In the genomic region with DNA sequence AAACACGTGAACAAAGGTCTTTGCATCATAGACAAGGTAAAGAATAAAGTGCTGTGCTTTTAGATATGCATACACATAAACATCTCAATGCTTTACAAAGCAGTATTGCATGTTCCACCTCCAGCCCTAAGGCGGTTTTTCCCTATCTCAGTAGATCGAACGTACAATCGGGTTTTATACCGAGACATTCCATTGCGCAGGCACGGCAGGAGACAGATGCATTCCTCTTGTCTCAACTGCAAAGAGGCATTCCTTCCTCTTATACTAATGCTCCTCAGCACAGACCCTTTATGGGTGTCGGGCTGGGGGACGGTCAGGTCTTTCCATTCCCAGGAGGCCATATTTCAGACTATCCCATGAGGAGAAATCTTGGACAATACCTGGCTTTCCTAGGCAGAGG, we compare ENCODE assay signal across 7 cellular contexts.
DNase-seq lines count a peak whose midpoint lies in the region; TF ChIP-seq lines count a peak whose summit lies in the region.
"Not testable (repeated sequence)": the region's sequence is repeated elsewhere in the genome, so short reads cannot be mapped to it uniquely, and the experiment has no call there.

No MANE protein-coding gene starts in this region.

- H3K36me3 Mint-ChIP-seq in H9 (ENCODE audit: insufficient read depth in 1 of 3, low read depth in 3 of 3) = not testable (repeated sequence)
- H3K36me3 Mint-ChIP-seq in endodermal cell (ENCODE audit: low read depth) (peaks cover 16% of the 10 kb centered on the region), nephron progenitor cell (ENCODE audit: low read depth) (peaks cover 61% of the 10 kb centered on the region), type B pancreatic cell (peaks cover 11% of the 10 kb centered on the region)

- not testable (repeated sequence) for H3K27ac ChIP-seq in H9 (ENCODE audit: insufficient read length, low read depth, low read length); endodermal cell (ENCODE audit: low read depth, low read length)
- H3K27ac ChIP-seq in mesenchymal stem cell (ENCODE audit: low read length, poor library complexity, severe bottlenecking) (peak overlapping the region; percentile 40), neuronal stem cell (replicated peaks; ENCODE audit: low read length) (peak overlapping the region; percentile 23)

- H3K36me3 ChIP-seq in endodermal cell (ENCODE audit: control insufficient read depth, insufficient read depth, low read length) (peaks cover 15% of the 10 kb centered on the region), mesenchymal stem cell (ENCODE audit: control insufficient read depth in 1 of 2, insufficient read depth in 2 of 2, low read depth in 1 of 2, low read length in 2 of 2) (peaks cover 40 to 50% of the 10 kb centered on the region in 2 experiments), neuronal stem cell (replicated peaks in 1 of 2; ENCODE audit: control insufficient read depth in 2 of 2, insufficient read depth in 2 of 2, low read length in 2 of 2) (peaks cover 10 to 50% of the 10 kb centered on the region in 2 donors)

- no CpG with 5 or more reads among the region's 10 CpGs for WGBS in H9 (ENCODE audit: extremely low coverage, insufficient read length, low lambda C conversion rate)
- WGBS in endodermal cell (ENCODE audit: insufficient coverage in 1 of 2, insufficient read length in 1 of 2), 2 experiments = 93 to 97% methylated on average over 8 to 9 of the region's 10 CpGs
- WGBS in mesenchymal stem cell = 97% methylated on average over 9 of the region's 10 CpGs
- WGBS in neuronal stem cell (ENCODE audit: extremely low coverage in 2 of 2, insufficient read length in 2 of 2, insufficient replicate concordance in 1 of 2), 2 donors = no CpG with 5 or more reads among the region's 10 CpGs

- not testable (repeated sequence) for H3K18ac ChIP-seq in H9 (ENCODE audit: insufficient read length, low read depth, low read length); mesenchymal stem cell (ENCODE audit: low read depth in 1 of 2, low read length in 2 of 2); neuronal stem cell (ENCODE audit: low read length)

- H2BK20ac ChIP-seq in H9 (ENCODE audit: low read depth, low read length, poor library complexity, severe bottlenecking) = not testable (repeated sequence)

- not testable (repeated sequence) for H4K20me1 ChIP-seq in H9 (ENCODE audit: control insufficient read depth, insufficient read depth, insufficient read length)

- H3T11ph ChIP-seq in H9 (ENCODE audit: low read length) = not testable (repeated sequence)

- not testable (repeated sequence) for H3K23ac ChIP-seq in H9 (ENCODE audit: insufficient read length, low read depth, low read length); mesenchymal stem cell (ENCODE audit: low read length in 2 of 2); neuronal stem cell (ENCODE audit: low read depth, low read length, poor library complexity)

- not testable (repeated sequence) for DNase-seq in H9; endodermal cell; mesenchymal stem cell; nephron progenitor cell; neuronal stem cell (ENCODE audit: low spot score); type B pancreatic cell (ENCODE audit: extremely low spot score, unreplicated experiment)
- DNase-seq in NCI-H82 (lab: John Stamatoyannopoulos, UW) = peak; percentile 45

- not testable (repeated sequence) for H3K23me2 ChIP-seq in H9 (ENCODE audit: insufficient read length, low read depth, low read length, poor library complexity, severe bottlenecking)

- not testable (repeated sequence) for H3K27me3 ChIP-seq in H9 (ENCODE audit: insufficient read depth, low read length); endodermal cell (ENCODE audit: control insufficient read depth, insufficient read depth, low read length, poor library complexity, severe bottlenecking); mesenchymal stem cell (ENCODE audit: control insufficient read depth in 1 of 2, insufficient read depth in 1 of 2, low read length in 2 of 2); neuronal stem cell (ENCODE audit: control insufficient read depth in 3 of 3, insufficient read depth in 3 of 3, low read depth in 1 of 3, low read length in 3 of 3)

- not testable (repeated sequence) for H3K4ac ChIP-seq in H9 (ENCODE audit: low read depth, low read length); mesenchymal stem cell (ENCODE audit: low read depth in 1 of 2, low read length in 2 of 2); neuronal stem cell (ENCODE audit: low read length)

- not testable (repeated sequence) for H3K4me1 ChIP-seq in H9 (ENCODE audit: insufficient read depth, low read length); endodermal cell (ENCODE audit: control insufficient read depth, insufficient read depth, low read length); mesenchymal stem cell (ENCODE audit: control insufficient read depth, insufficient read depth, low read depth, low read length); neuronal stem cell (ENCODE audit: control insufficient read depth in 2 of 2, insufficient read depth in 1 of 2, low read depth in 1 of 2, low read length in 2 of 2)

- not testable (repeated sequence) for H3K79me2 ChIP-seq in H9 (ENCODE audit: insufficient read depth, low read length)

- not testable (repeated sequence) for H2BK120ac ChIP-seq in H9 (ENCODE audit: low read depth, low read length, poor library complexity, severe bottlenecking); mesenchymal stem cell (ENCODE audit: low read depth, low read length); neuronal stem cell (ENCODE audit: low read depth, low read length)

- H2BK12ac ChIP-seq in H9 (ENCODE audit: insufficient read length, low read depth, low read length); mesenchymal stem cell (ENCODE audit: low read length in 2 of 2); neuronal stem cell (ENCODE audit: low read length): not testable (repeated sequence)

- not testable (repeated sequence) for H3K4me3 ChIP-seq in endodermal cell (ENCODE audit: low read length); mesenchymal stem cell (ENCODE audit: insufficient read depth in 1 of 2, low read depth in 1 of 2, low read length in 2 of 2); neuronal stem cell (ENCODE audit: low read length in 2 of 2)

- H3K27ac Mint-ChIP-seq in H9 (peak overlapping the region in 2 of 3 experiments; percentile 49 to 85; a peak in 4 of 7 replicates), endodermal cell (peak overlapping the region; percentile 36), nephron progenitor cell (peak overlapping the region; percentile 54), type B pancreatic cell (peak overlapping the region; percentile 15)

- not testable (repeated sequence) for H3K79me1 ChIP-seq in H9 (ENCODE audit: insufficient read depth, low read depth, low read length, poor library complexity, severe bottlenecking); neuronal stem cell (ENCODE audit: low read depth, low read length)
- H3K79me1 ChIP-seq in mesenchymal stem cell (replicated peaks; ENCODE audit: low read length, poor library complexity, severe bottlenecking) = peaks cover 13% of the 10 kb centered on the region

- not testable (repeated sequence) for H4K91ac ChIP-seq in H9 (ENCODE audit: insufficient read length, low read depth, low read length); mesenchymal stem cell (ENCODE audit: low read length); neuronal stem cell (ENCODE audit: low read depth, low read length, poor library complexity)

- H3K9ac ChIP-seq in H9 (ENCODE audit: extremely low read depth, insufficient read length, low read length); endodermal cell (ENCODE audit: extremely low read depth, low read length, poor library complexity, severe bottlenecking); mesenchymal stem cell (ENCODE audit: low read length); neuronal stem cell (ENCODE audit: low read depth, low read length, poor library complexity): not testable (repeated sequence)

- not testable (repeated sequence) for H2AFZ ChIP-seq in H9 (ENCODE audit: low read length); mesenchymal stem cell (ENCODE audit: low read depth, low read length); neuronal stem cell (ENCODE audit: low read length)

- TF ChIP-seq CTCF in H9 (conservative IDR thresholded peaks at IDR 0.05); endodermal cell (conservative IDR thresholded peaks at IDR 0.05); nephron progenitor cell (IDR thresholded peaks at IDR 0.05); type B pancreatic cell (conservative IDR thresholded peaks at IDR 0.05): not testable (repeated sequence)

- H3K4me3 Mint-ChIP-seq in H9, endodermal cell, nephron progenitor cell, type B pancreatic cell: not testable (repeated sequence)

- H2BK15ac ChIP-seq in H9 (ENCODE audit: low read depth, low read length); mesenchymal stem cell (ENCODE audit: low read depth, poor library complexity, severe bottlenecking); neuronal stem cell (ENCODE audit: low read length): not testable (repeated sequence)

- not testable (repeated sequence) for H4K8ac ChIP-seq in H9 (replicated peaks; ENCODE audit: insufficient read length, low read depth, low read length); mesenchymal stem cell (ENCODE audit: low read length); neuronal stem cell (ENCODE audit: low read depth, low read length)

- not testable (repeated sequence) for H3K9me3 ChIP-seq in H9 (ENCODE audit: control insufficient read depth, low read depth, low read length); endodermal cell (ENCODE audit: control insufficient read depth, low read length); mesenchymal stem cell (ENCODE audit: control insufficient read depth, low read length); neuronal stem cell (replicated peaks in 1 of 2; ENCODE audit: control insufficient read depth in 2 of 2, insufficient read depth in 1 of 2, low read depth in 1 of 2, low read length in 2 of 2)

- H2AK5ac ChIP-seq in H9 (ENCODE audit: insufficient read length, low read length); mesenchymal stem cell (ENCODE audit: low read length, severe bottlenecking); neuronal stem cell (ENCODE audit: low read depth, low read length): not testable (repeated sequence)

- not testable (repeated sequence) for H4K5ac ChIP-seq in H9 (ENCODE audit: insufficient read length, low read depth, low read length)

- peaks cover 12 to 21% of the 10 kb centered on the region in 2 experiments for H3K4me1 Mint-ChIP-seq in H9
- H3K4me1 Mint-ChIP-seq in endodermal cell = peaks cover 11% of the 10 kb centered on the region
- H3K4me1 Mint-ChIP-seq in nephron progenitor cell = peaks cover 24% of the 10 kb centered on the region
- H3K4me1 Mint-ChIP-seq in type B pancreatic cell (ENCODE audit: unreplicated experiment) = not testable (repeated sequence)

- not testable (repeated sequence) for H3K27me3 Mint-ChIP-seq in H9 (ENCODE audit: low read depth); endodermal cell (ENCODE audit: insufficient read depth); nephron progenitor cell (ENCODE audit: low read depth, poor library complexity); type B pancreatic cell

- not testable (repeated sequence) for H3K56ac ChIP-seq in H9 (ENCODE audit: insufficient read length, low read depth, low read length)

- not testable (repeated sequence) for H3K4me2 ChIP-seq in H9 (ENCODE audit: insufficient read depth, insufficient read length, low read length); mesenchymal stem cell (ENCODE audit: low read length, poor library complexity, severe bottlenecking); neuronal stem cell (ENCODE audit: insufficient read depth, low read length, poor library complexity, severe bottlenecking)

- H2BK5ac ChIP-seq in H9 (ENCODE audit: insufficient read length, low read length); mesenchymal stem cell (ENCODE audit: low read depth, low read length, poor library complexity, severe bottlenecking); neuronal stem cell (ENCODE audit: low read length): not testable (repeated sequence)

- H3K14ac ChIP-seq in H9 (ENCODE audit: insufficient read depth, low read length); mesenchymal stem cell (ENCODE audit: low read length in 2 of 2); neuronal stem cell (ENCODE audit: low read length): not testable (repeated sequence)

- not testable (repeated sequence) for H3K9me3 Mint-ChIP-seq in H9, endodermal cell, nephron progenitor cell, type B pancreatic cell

Comparison
In these comparisons a context has a peak if more than half of its experiments do, and no peak if none do; other contexts are left out.
1. H3K27ac Mint-ChIP-seq: peak in every context shown above with its lines; median percentile 67 in H9; 54 in nephron progenitor cell; 36 in endodermal cell; 15 in type B pancreatic cell.